ENCODE assay signal across 11 cellular contexts in the genomic region with DNA sequence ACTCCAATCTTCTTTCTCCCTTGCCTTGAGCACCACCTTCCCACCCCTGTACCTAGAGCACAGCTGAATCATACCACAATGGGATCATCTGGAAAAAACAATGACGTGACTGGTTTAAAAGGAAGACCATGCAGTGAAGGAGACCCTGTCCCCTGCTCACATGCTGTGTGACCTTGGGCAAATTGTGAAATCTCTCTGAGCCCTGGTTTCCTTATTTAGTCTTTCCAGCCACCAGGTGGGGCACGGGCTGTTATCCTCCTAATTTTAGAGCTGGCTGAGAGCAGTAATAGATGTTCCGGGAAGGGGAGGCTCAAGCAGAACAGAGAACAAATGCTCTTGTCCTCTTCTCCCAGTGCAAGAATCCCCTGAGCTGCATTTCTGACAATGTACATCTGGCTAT.
DNase-seq lines count a peak whose midpoint lies in the region; TF ChIP-seq lines count a peak whose summit lies in the region.
"Had no signal": no experiment of that assay in that cellular context is flagged by ENCODE, and none has a peak within 500 bp of the region (broad histone marks: within the 10 kb centered on the region; RNA-seq: fewer than 3 reads in every experiment).

No MANE protein-coding gene starts in this region.

- peak in 4 of 6 experiments; percentile 9 to 39 (median 22) for TF ChIP-seq CTCF in esophagus squamous epithelium (IDR thresholded peaks at IDR 0.05)
- peak; percentile 44 for TF ChIP-seq CTCF in neural progenitor cell (IDR thresholded peaks at IDR 0.05)
- TF ChIP-seq CTCF in thyroid gland (IDR thresholded peaks at IDR 0.05), result peak in 2 of 6 experiments; percentile 13 to 29

- DNase-seq in EH (ENCODE audit: low read depth) (peak; percentile 42), NOMO-1 treated with dmso at 0.1 percent for 144 hours (lab: John Stamatoyannopoulos, UW; ENCODE audit: unreplicated experiment) (peak; percentile 9), esophagus squamous epithelium (lab: John Stamatoyannopoulos, UW) (no peak), neural progenitor cell (ENCODE audit: low spot score) (no peak), NCI-H1092 treated with DMSO at 0.1 percent for 48 hours (lab: John Stamatoyannopoulos, UW) (no peak), thyroid gland (no peak), NCI-H2081 treated with DMSO at 0.1 percent for 48 hours (lab: John Stamatoyannopoulos, UW) (no peak), erythroblast (lab: John Stamatoyannopoulos, UW) (no peak)
- DNase-seq: activated CD8-positive, alpha-beta memory T cell treated with anti-CD3 and anti-CD28 coated beads, Interleukin-2, amount 10 ng/mL, durations not matched to agents 7 days and 5 days; nephron progenitor cell; upper lobe of left lung had no signal

- H3K36me3 Mint-ChIP-seq in neural progenitor cell, result no peaks in the 10 kb centered on the region
- H3K36me3 Mint-ChIP-seq: activated CD8-positive, alpha-beta memory T cell treated with anti-CD3 and anti-CD28 coated beads, Interleukin-2, amount 10 ng/mL, durations not matched to agents 7 days and 5 days had no signal

- no peaks in the 10 kb centered on the region for H4K20me1 ChIP-seq in neural progenitor cell (ENCODE audit: low read depth)

- peaks cover 14% of the 10 kb centered on the region for H3K4me1 Mint-ChIP-seq in neural progenitor cell

- H3K9me3 ChIP-seq in esophagus squamous epithelium, result no peaks in the 10 kb centered on the region
- H3K9me3 ChIP-seq in neural progenitor cell (ENCODE audit: low read depth), result no peaks in the 10 kb centered on the region
- no peaks in the 10 kb centered on the region for H3K9me3 ChIP-seq in thyroid gland
- H3K9me3 ChIP-seq: upper lobe of left lung had no signal

- H3K9ac ChIP-seq in neural progenitor cell, result no peak overlapping the region

- no peak overlapping the region for H3K4me2 ChIP-seq in neural progenitor cell

- WGBS in esophagus squamous epithelium, 2 donors, result 43 to 53% methylated on average over 3 of the region's 3 CpGs
- WGBS in thyroid gland, 2 donors, result 67 to 73% methylated on average over 3 of the region's 3 CpGs

- no peaks in the 10 kb centered on the region for H3K79me2 ChIP-seq in neural progenitor cell (ENCODE audit: low read depth)

- H3K36me3 ChIP-seq in esophagus squamous epithelium (no peaks in the 10 kb centered on the region), neural progenitor cell (no peaks in the 10 kb centered on the region), thyroid gland (no peaks in the 10 kb centered on the region)
- H3K36me3 ChIP-seq: upper lobe of left lung had no signal

- H3K27ac ChIP-seq in esophagus squamous epithelium (no peak overlapping the region), neural progenitor cell (no peak overlapping the region), thyroid gland (no peak overlapping the region)
- H3K27ac ChIP-seq: upper lobe of left lung had no signal

- H3K4me1 ChIP-seq in esophagus squamous epithelium (no peaks in the 10 kb centered on the region), neural progenitor cell (no peaks in the 10 kb centered on the region), thyroid gland (no peaks in the 10 kb centered on the region)
- H3K4me1 ChIP-seq: upper lobe of left lung had no signal

- no peak for TF ChIP-seq POLR2A in esophagus squamous epithelium (IDR thresholded peaks at IDR 0.05)
- TF ChIP-seq POLR2A in thyroid gland (IDR thresholded peaks at IDR 0.05), result no peak
- TF ChIP-seq POLR2A in erythroblast (IDR thresholded peaks at IDR 0.05; ENCODE audit: low read length), result no peak

- peaks cover 2% of the 10 kb centered on the region for H3K9me3 Mint-ChIP-seq in neural progenitor cell

- H3F3A ChIP-seq in neural progenitor cell (ENCODE audit: low read depth), result no peaks in the 10 kb centered on the region

- H3K4me3 Mint-ChIP-seq in neural progenitor cell, result no peak overlapping the region
- H3K4me3 Mint-ChIP-seq: activated CD8-positive, alpha-beta memory T cell treated with anti-CD3 and anti-CD28 coated beads, Interleukin-2, amount 10 ng/mL, durations not matched to agents 7 days and 5 days; nephron progenitor cell had no signal

- intact Hi-C loops in esophagus squamous epithelium (cut with DNase I), result no loop called here
- intact Hi-C loops in thyroid gland (cut with DNase I), result no loop called here

- H3K27me3 ChIP-seq in esophagus squamous epithelium (peaks cover 0 to 7% (median 0%) of the 10 kb centered on the region in 4 donors), neural progenitor cell (no peaks in the 10 kb centered on the region), thyroid gland (no peaks in the 10 kb centered on the region)
- H3K27me3 ChIP-seq: upper lobe of left lung had no signal

- H3K27ac Mint-ChIP-seq in neural progenitor cell, result no peak overlapping the region
- H3K27ac Mint-ChIP-seq: activated CD8-positive, alpha-beta memory T cell treated with anti-CD3 and anti-CD28 coated beads, Interleukin-2, amount 10 ng/mL, durations not matched to agents 7 days and 5 days; nephron progenitor cell had no signal

- H3K4me3 ChIP-seq in esophagus squamous epithelium (no peak overlapping the region), neural progenitor cell (no peak overlapping the region), thyroid gland (replicated peaks in 1 of 3) (no peak overlapping the region)
- H3K4me3 ChIP-seq: upper lobe of left lung had no signal

- no peak overlapping the region for H2AFZ ChIP-seq in neural progenitor cell (replicated peaks)

- peaks cover 13% of the 10 kb centered on the region for H3K27me3 Mint-ChIP-seq in neural progenitor cell (ENCODE audit: insufficient read depth, low read depth)

Comparison
In these comparisons a context has a peak if more than half of its experiments do, and no peak if none do; other contexts are left out.
1. DNase-seq: peak in EH (single experiment) and NOMO-1 treated with dmso at 0.1 percent for 144 hours (single experiment); none in esophagus squamous epithelium (single experiment), neural progenitor cell (single experiment), NCI-H1092 treated with DMSO at 0.1 percent for 48 hours (single experiment), thyroid gland (0 of 2), NCI-H2081 treated with DMSO at 0.1 percent for 48 hours (single experiment) and erythroblast (0 of 2).